17 cellular contexts compared by ENCODE assay signal in the genomic region with DNA sequence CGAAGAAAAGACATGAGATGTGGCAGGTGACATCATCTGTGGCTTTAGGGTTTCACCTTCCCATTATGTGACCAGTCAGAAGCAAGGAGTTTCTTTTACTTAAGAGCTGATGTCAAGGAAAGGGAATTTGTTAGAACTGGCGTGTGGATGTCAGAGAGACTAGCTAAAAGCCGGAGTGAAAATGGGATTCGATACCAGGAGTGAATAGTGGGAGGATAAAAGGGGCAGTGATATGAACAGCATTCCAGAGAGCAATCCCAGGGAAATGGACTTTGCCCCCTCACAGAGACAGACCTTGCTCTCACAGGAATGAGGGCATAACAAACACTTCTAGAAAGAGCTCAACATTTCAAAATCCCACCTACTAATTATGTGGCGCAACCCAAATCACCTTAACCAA. TPM values are rescaled to one million over a fixed set of nuclear protein-coding genes. Genes with fewer than 3 reads are reported as not detected.
DNase-seq lines count a peak whose midpoint lies in the region; ATAC-seq and TF ChIP-seq lines count a peak whose summit lies in the region.
"Had no signal": no experiment of that assay in that cellular context is flagged by ENCODE, and none has a peak within 500 bp of the region (broad histone marks: within the 10 kb centered on the region; RNA-seq: fewer than 3 reads in every experiment).

No MANE protein-coding gene starts in this region.

- H3K36me3 ChIP-seq in mucosa of descending colon (ENCODE audit: low read depth), result no peaks in the 10 kb centered on the region
- H3K36me3 ChIP-seq: left ventricle myocardium inferior, stomach, vagina had no signal

- no peaks in the 10 kb centered on the region for H3K4me1 ChIP-seq in mucosa of descending colon (ENCODE audit: low read depth)
- H3K4me1 ChIP-seq: vagina had no signal

- no peaks in the 10 kb centered on the region for H3K9me3 ChIP-seq in mucosa of descending colon
- H3K9me3 ChIP-seq: body of pancreas, left ventricle myocardium inferior, stomach, vagina had no signal

- ATAC-seq in mucosa of descending colon, result peak; percentile 34
- no peak for ATAC-seq in GM19328 (IDR thresholded peaks at IDR 0.05; ENCODE audit: unreplicated experiment)
- ATAC-seq in GM18498 (IDR thresholded peaks at IDR 0.05; ENCODE audit: unreplicated experiment), result no peak
- ATAC-seq in GM21619 (IDR thresholded peaks at IDR 0.05; ENCODE audit: unreplicated experiment), result no peak
- ATAC-seq: body of pancreas had no signal

- intact Hi-C loops in mucosa of descending colon (cut with DNase I, micrococcal nuclease), result no loop called here

- H3K4me3 ChIP-seq in mucosa of descending colon, result no peak overlapping the region
- H3K4me3 ChIP-seq: body of pancreas, left ventricle myocardium inferior, stomach, vagina had no signal

- TF ChIP-seq CTCF in mucosa of descending colon (IDR thresholded peaks at IDR 0.05), result no peak

- DNase-seq in COLO668 (lab: John Stamatoyannopoulos, UW; ENCODE audit: unreplicated experiment) (peak; percentile 30), HT-29 (ENCODE audit: low spot score) (peak; percentile 26), astrocyte of the hippocampus (ENCODE audit: low read depth, low spot score) (peak; percentile 62), mucosa of descending colon (peak in 1 of 3 donors; percentile 21), dermis blood vessel endothelial cell (no peak)
- DNase-seq: activated CD4-positive, alpha-beta T cell treated with anti-CD3 and anti-CD28 coated beads for 1 hour; activated gamma-delta T cell treated with Interleukin-2 at 50 U/mL for 16 hours; body of pancreas; cortex of kidney; Kasumi-1; left ventricle myocardium inferior; NCI-H187; stomach had no signal

RNA-seq across cellular contexts. Expression of a gene that starts 5.9 kb away (rescaled TPM):
- total RNA-seq in HT-29 (2014; rRNA removed; shearing (Covaris generic)), result 9.4 and 11.5 TPM in 2 replicates
- 10 to 100 TPM; 30.8 to 65.1 (median 43.4) TPM for total RNA-seq in mucosa of descending colon
- total RNA-seq in dermis blood vessel endothelial cell, result 0.09 and 0.17 TPM in 2 replicates
